ENCODE assay signal across 8 cellular contexts in the genomic region with DNA sequence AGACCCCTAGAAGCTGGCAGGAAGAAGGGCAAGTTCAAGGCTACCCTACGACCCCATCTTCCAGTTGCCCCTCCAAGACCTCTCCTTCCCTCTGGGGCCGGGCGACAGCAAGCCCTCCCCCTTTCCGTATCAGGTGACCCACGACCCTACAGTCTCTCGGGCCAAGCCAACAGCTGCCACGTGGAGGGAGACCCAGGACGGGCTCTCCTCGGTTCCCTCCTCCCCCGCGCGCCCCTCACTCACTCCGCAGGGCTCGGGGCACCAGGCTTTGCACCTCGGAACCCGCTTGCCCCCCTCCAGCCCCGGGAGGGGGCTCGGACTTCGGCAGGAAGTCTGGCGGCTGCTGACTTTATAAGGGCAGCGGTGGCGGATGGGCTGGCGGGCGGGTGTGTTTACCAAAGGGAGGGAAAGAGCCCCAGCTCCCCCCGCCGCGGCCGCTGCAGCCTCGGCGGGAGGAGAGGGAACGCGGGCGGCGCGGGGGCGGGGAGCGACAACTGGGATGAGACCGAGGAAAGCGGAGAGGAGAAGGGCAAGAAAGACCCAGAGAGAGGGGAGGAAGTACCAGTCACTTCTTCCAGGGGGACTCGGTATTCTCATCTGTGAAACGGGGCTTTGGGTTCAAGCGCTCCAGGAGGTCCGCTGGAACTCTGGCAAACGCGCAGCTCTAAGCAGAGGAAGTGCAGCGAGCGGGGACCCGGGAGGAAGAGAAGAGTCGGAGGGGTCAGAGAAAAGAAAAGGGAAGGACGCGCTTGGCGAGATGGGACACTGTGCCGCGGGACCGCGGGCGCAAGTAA. TPM values are rescaled to one million over a fixed set of nuclear protein-coding genes. Genes with fewer than 3 reads are reported as not detected.
A peak's percentile ranks its signal among the peaks of the same experiment; 100 is the strongest.
DNase-seq lines count a peak whose midpoint lies in the region; ATAC-seq, FAIRE-seq and TF ChIP-seq lines count a peak whose summit lies in the region.

No MANE protein-coding gene starts in this region.

- H3K4me3 ChIP-seq in iPS-11a (ENCODE audit: low read depth, low read length) (peak overlapping the region; percentile 80), small intestine (ENCODE audit: low read depth in 1 of 2, low read length in 2 of 2) (peak overlapping the region; percentile 53 to 56)

- DNase-seq in AML-193 (lab: John Stamatoyannopoulos, UW), result peak; percentile 47 to 54
- peak; percentile 58 for DNase-seq in SK-N-DZ (ENCODE audit: low spot score)
- peak; percentile 9 for DNase-seq in amniotic epithelial cell (ENCODE audit: low read depth)
- peak; percentile 30 for DNase-seq in small intestine
- no peak for DNase-seq in NCI-H187 (lab: John Stamatoyannopoulos, UW)

- H3K4me1 ChIP-seq in small intestine (ENCODE audit: control insufficient read depth in 2 of 2, insufficient read depth in 1 of 2, low read depth in 1 of 2, low read length in 1 of 2), result peaks cover 2 to 6% of the 10 kb centered on the region in 2 donors

- peak; percentile 52 for TF ChIP-seq POLR2A in GM19193 (IDR thresholded peaks at IDR 0.05; ENCODE audit: extremely low read depth, insufficient read depth, insufficient read length)

- H3K36me3 ChIP-seq in small intestine (ENCODE audit: control insufficient read depth in 2 of 2, insufficient read depth in 2 of 2, low read length in 2 of 2), result no peaks in the 10 kb centered on the region

- no peaks in the 10 kb centered on the region for H3K27me3 ChIP-seq in small intestine (ENCODE audit: control insufficient read depth in 2 of 2, insufficient read depth in 2 of 2, low read length in 2 of 2)

- H3K27ac ChIP-seq in small intestine (ENCODE audit: low read depth in 1 of 2, low read length in 1 of 2), result peak overlapping the region in 1 of 2 donors; percentile 32

- no peaks in the 10 kb centered on the region for H3K9me3 ChIP-seq in small intestine (ENCODE audit: control insufficient read depth, low read depth)

- 1% methylated on average over 47 to 57 of the region's 57 CpGs for WGBS in small intestine, 3 donors

- peak; percentile 40 for ATAC-seq in HG03457 (IDR thresholded peaks at IDR 0.05; ENCODE audit: unreplicated experiment)

- no peak for FAIRE-seq in small intestine (lab: Jason Lieb, UNC)

RNA-seq across cellular contexts. Expression of gene SLC43A1, which starts 0.8 kb away (rescaled TPM):
- polyA plus RNA-seq in SK-N-DZ (2014; cell fraction: cytosol; rRNA removed), result 11.6 and 16.9 TPM in 2 replicates
- polyA plus RNA-seq in SK-N-DZ (2014; cell fraction: nucleus; rRNA removed), result 44.9 and 68.1 TPM in 2 replicates
- polyA plus RNA-seq in small intestine, result 10 to 100 TPM in 1 of 3 donors, 1 to 10 TPM in 1, under 1 TPM in 1; 0.67 to 25.0 (median 2.4) TPM

RNA-seq across cellular contexts. Expression of gene TIMM10, which starts 15.8 kb away (rescaled TPM):
- polyA plus RNA-seq in SK-N-DZ (2014; cell fraction: cytosol; rRNA removed), result 76.1 and 111 TPM in 2 replicates
- polyA plus RNA-seq in SK-N-DZ (2014; cell fraction: nucleus; rRNA removed), result 36.7 and 53.3 TPM in 2 replicates
- 10 to 100 TPM; 58.4 to 84.8 (median 63.1) TPM for polyA plus RNA-seq in small intestine

RNA-seq across cellular contexts. Expression of gene SMTNL1, which starts 22.7 kb away (rescaled TPM):
- 0.12 and 0.16 TPM in 2 replicates for polyA plus RNA-seq in SK-N-DZ (2014; cell fraction: cytosol; rRNA removed)
- polyA plus RNA-seq in SK-N-DZ (2014; cell fraction: nucleus; rRNA removed), result 0.50 and 0.64 TPM in 2 replicates
- polyA plus RNA-seq in small intestine, result not detected

RNA-seq across cellular contexts. Expression of gene UBE2L6, which starts 52.7 kb away (rescaled TPM):
- 47.7 and 47.8 TPM in 2 replicates for polyA plus RNA-seq in SK-N-DZ (2014; cell fraction: cytosol; rRNA removed)
- polyA plus RNA-seq in SK-N-DZ (2014; cell fraction: nucleus; rRNA removed), result 17.3 and 21.4 TPM in 2 replicates
- 10 to 100 TPM; 56.8 to 72.3 (median 60.5) TPM for polyA plus RNA-seq in small intestine

RNA-seq across cellular contexts. Expression of gene RTN4RL2, which starts 54.4 kb away (rescaled TPM):
- polyA plus RNA-seq in SK-N-DZ (2014; cell fraction: cytosol; rRNA removed), result 8.5 and 10.4 TPM in 2 replicates
- polyA plus RNA-seq in SK-N-DZ (2014; cell fraction: nucleus; rRNA removed), result 1.5 and 3.7 TPM in 2 replicates
- under 1 TPM in 1 of 3 donors, not detected in 2; 0.70 TPM for polyA plus RNA-seq in small intestine

Comparison
In these comparisons a context has a peak if more than half of its experiments do, and no peak if none do; other contexts are left out.
1. DNase-seq: peak in AML-193 (2 of 2), SK-N-DZ (single experiment), amniotic epithelial cell (single experiment) and small intestine (single experiment); none in NCI-H187 (0 of 2).